1 cellular context compared by ENCODE assay signal in the genomic region with DNA sequence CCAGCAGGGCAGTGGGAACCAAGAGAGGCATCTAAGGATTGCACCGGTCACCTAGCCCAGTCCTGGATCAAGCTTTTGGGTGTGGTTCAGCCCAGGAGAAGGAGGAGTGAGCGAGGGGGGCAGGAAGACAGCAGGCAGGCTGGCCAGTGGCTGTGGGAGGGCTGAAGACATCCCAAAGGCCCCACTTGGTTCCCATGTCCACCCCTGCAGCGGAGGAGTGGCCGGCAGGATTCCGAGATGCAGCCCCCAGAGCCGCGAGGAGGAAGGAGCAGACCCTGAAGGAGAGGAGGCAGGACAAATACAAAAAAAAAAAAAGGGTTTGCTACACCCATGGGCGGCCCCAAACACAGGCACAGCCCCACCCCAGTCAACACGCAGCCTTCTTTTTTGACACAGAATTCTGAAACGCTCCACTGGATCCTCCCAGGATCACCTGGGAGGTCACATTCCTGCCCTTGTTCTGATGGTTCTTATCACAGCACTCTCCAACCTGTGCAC.
TF ChIP-seq lines count a peak whose summit lies in the region.

No MANE protein-coding gene starts in this region.

TF ChIP-seq in H1, 55 proteins besides CTCF, POLR2A, EP300 and RAD21:
- no peak for TF ChIP-seq CBX5 (IDR thresholded peaks at IDR 0.05; ENCODE audit: low read depth, low read length)
- TF ChIP-seq KDM1A (IDR thresholded peaks at IDR 0.05; ENCODE audit: borderline replicate concordance, low read length): no peak
- TF ChIP-seq TAF7 (optimal IDR thresholded peaks at IDR 0.05; ENCODE audit: borderline replicate concordance, low read depth, low read length): no peak
- TF ChIP-seq EGR1 (IDR thresholded peaks at IDR 0.05; ENCODE audit: borderline replicate concordance, low read depth, low read length): no peak
- no peak for TF ChIP-seq CEBPB (IDR thresholded peaks at IDR 0.05; ENCODE audit: low read depth, low read length)
